ENCODE assay signal across 10 cellular contexts in genomic region chr17:77128895-77129567, GRCh38. TPM values are rescaled to one million over a fixed set of nuclear protein-coding genes. Genes with fewer than 3 reads are reported as not detected.
DNase-seq lines count a peak whose midpoint lies in the region; ATAC-seq and TF ChIP-seq lines count a peak whose summit lies in the region.
"Had no signal": no experiment of that assay in that cellular context is flagged by ENCODE, and none has a peak within 500 bp of the region (broad histone marks: within the 10 kb centered on the region; RNA-seq: fewer than 3 reads in every experiment).

No MANE protein-coding gene starts in this region.

- H3K4me1 ChIP-seq in SK-N-SH (ENCODE audit: control insufficient read depth in 1 of 2, insufficient read depth in 2 of 2, low read depth in 1 of 2, low read length in 1 of 2) (peaks cover 15 to 32% of the 10 kb centered on the region in 2 experiments; a peak in 3 of 4 replicates), stomach (peaks cover 43 to 86% (median 58%) of the 10 kb centered on the region in 4 donors)

- CTCF ChIA-PET in SK-N-SH (lab: Yijun Ruan, JAX), result interaction anchor here (0.9 to 2.1 kb wide), 9 partner anchors 10 to 85 kb away, joined by 3 to 7 read pairs (median 3); partner anchors contain the start of gene SEC14L1

- no peaks in the 10 kb centered on the region for H3K9me2 ChIP-seq in SK-N-SH

- no peak for TF ChIP-seq EP300 in SK-N-SH (IDR thresholded peaks at IDR 0.05; ENCODE audit: borderline replicate concordance in 1 of 2, low read depth in 1 of 2, low read length in 1 of 2)
- no peak for TF ChIP-seq EP300 in stomach (IDR thresholded peaks at IDR 0.05)

- H3K36me3 Mint-ChIP-seq in activated naive CD8-positive, alpha-beta T cell treated with anti-CD3 and anti-CD28 coated beads, Interleukin-2, amount 50 U/mL, for 24 hours (ENCODE audit: low read depth), result no peaks in the 10 kb centered on the region
- H3K36me3 Mint-ChIP-seq: activated naive CD4-positive, alpha-beta T cell treated with anti-CD3 and anti-CD28 coated beads, Interleukin-2, amount 50 U/mL, for 24 hours had no signal

- WGBS in SK-N-SH (ENCODE audit: low lambda C conversion rate), result 81% methylated on average over 10 of the region's 10 CpGs
- WGBS in stomach, 5 donors, result 21 to 50% (median 24%) methylated on average over 10 of the region's 10 CpGs

- H4K20me1 ChIP-seq in SK-N-SH (ENCODE audit: insufficient read depth), result no peaks in the 10 kb centered on the region

- DNase-seq in SK-N-SH, result no peak
- DNase-seq in activated naive CD8-positive, alpha-beta T cell treated with anti-CD3 and anti-CD28 coated beads, Interleukin-2, amount 50 U/mL, for 24 hours, result no peak
- no peak for DNase-seq in stomach
- DNase-seq in stimulated activated CD4-positive, alpha-beta T cell treated with anti-CD3 and anti-CD28 coated beads, Interleukin-12 subunit alpha, Interleukin-12 subunit beta, amount 100 ng/mL, for 4 hours, result no peak
- DNase-seq in NCI-H2107 (lab: John Stamatoyannopoulos, UW), result no peak
- DNase-seq: stimulated activated naive CD4-positive, alpha-beta T cell treated with Interleukin-2 at 50 U/mL for 16 hours had no signal

- peak overlapping the region; percentile 93 for H3K27ac Mint-ChIP-seq in activated naive CD8-positive, alpha-beta T cell treated with anti-CD3 and anti-CD28 coated beads, Interleukin-2, amount 50 U/mL, for 24 hours

- H2AFZ ChIP-seq in SK-N-SH (ENCODE audit: low read depth), result no peak overlapping the region

- H3K9me3 ChIP-seq in SK-N-SH (no peaks in the 10 kb centered on the region), stomach (no peaks in the 10 kb centered on the region)

- no peak overlapping the region for H3K4me3 Mint-ChIP-seq in activated naive CD8-positive, alpha-beta T cell treated with anti-CD3 and anti-CD28 coated beads, Interleukin-2, amount 50 U/mL, for 24 hours

- H3K79me2 ChIP-seq in SK-N-SH (ENCODE audit: insufficient read depth), result peaks cover 7% of the 10 kb centered on the region; the same call in 1 of the 2 replicates

- H3K4me3 ChIP-seq in SK-N-SH (ENCODE audit: low read depth in 2 of 2, low read length in 1 of 2) (no peak overlapping the region), stomach (no peak overlapping the region)

- no peaks in the 10 kb centered on the region for H3K9me3 Mint-ChIP-seq in activated naive CD8-positive, alpha-beta T cell treated with anti-CD3 and anti-CD28 coated beads, Interleukin-2, amount 50 U/mL, for 24 hours
- H3K9me3 Mint-ChIP-seq: activated naive CD4-positive, alpha-beta T cell treated with anti-CD3 and anti-CD28 coated beads, Interleukin-2, amount 50 U/mL, for 24 hours had no signal

- no peaks in the 10 kb centered on the region for H3K27me3 Mint-ChIP-seq in activated naive CD8-positive, alpha-beta T cell treated with anti-CD3 and anti-CD28 coated beads, Interleukin-2, amount 50 U/mL, for 24 hours
- H3K27me3 Mint-ChIP-seq: activated naive CD4-positive, alpha-beta T cell treated with anti-CD3 and anti-CD28 coated beads, Interleukin-2, amount 50 U/mL, for 24 hours had no signal

- no peak for TF ChIP-seq POLR2A in stomach (IDR thresholded peaks at IDR 0.05)

- H3K27me3 ChIP-seq in SK-N-SH (ENCODE audit: insufficient read depth) (no peaks in the 10 kb centered on the region), layer of hippocampus (ENCODE audit: control insufficient read depth, insufficient read depth, low read length) (no peaks in the 10 kb centered on the region), stomach (no peaks in the 10 kb centered on the region)

- intact Hi-C loops in stomach (cut with DNase I; ENCODE audit: low total_unique reads), result no loop called here

- ATAC-seq in SK-N-SH treated with all-trans-retinoic acid at 6 μM for 48 hours (no peak), GM21717 (IDR thresholded peaks at IDR 0.05; ENCODE audit: unreplicated experiment) (no peak)
- ATAC-seq in activated naive CD8-positive, alpha-beta T cell treated with anti-CD3 and anti-CD28 coated beads, Interleukin-2, amount 50 U/mL, for 24 hours, result no peak

- no peak overlapping the region for H3K9ac ChIP-seq in SK-N-SH

- TF ChIP-seq CTCF in SK-N-SH (IDR thresholded peaks at IDR 0.05), result no peak
- no peak for TF ChIP-seq CTCF in stomach (IDR thresholded peaks at IDR 0.05)

- peaks cover 43% of the 10 kb centered on the region for H3F3A ChIP-seq in SK-N-SH (replicated peaks; ENCODE audit: insufficient read depth)

- TF ChIP-seq RAD21 in SK-N-SH (IDR thresholded peaks at IDR 0.05; ENCODE audit: low read length), result no peak

- H3K4me1 Mint-ChIP-seq in activated naive CD8-positive, alpha-beta T cell treated with anti-CD3 and anti-CD28 coated beads, Interleukin-2, amount 50 U/mL, for 24 hours, result peaks cover 40% of the 10 kb centered on the region

- no peak overlapping the region for H3K4me2 ChIP-seq in SK-N-SH

- POLR2A ChIA-PET in SK-N-SH (lab: Yijun Ruan, JAX), result interaction anchor here (0.7 to 1.3 kb wide), 2 partner anchors 9 to 12 kb away, joined by 3 to 4 read pairs; partner anchors contain the start of gene SEC14L1

- H3K27ac ChIP-seq in SK-N-SH (ENCODE audit: low read depth in 2 of 2, low read length in 1 of 2) (peak overlapping the region in 1 of 2 experiments; percentile 4; a peak in 1 of 4 replicates), layer of hippocampus (ENCODE audit: low read depth, low read length) (peak overlapping the region; percentile 65), stomach (peak overlapping the region in 4 of 5 donors; percentile 75 to 82 (median 82))

- no peaks in the 10 kb centered on the region for H3K36me3 ChIP-seq in SK-N-SH (replicated peaks in 1 of 2; ENCODE audit: control insufficient read depth in 1 of 2, insufficient read depth in 2 of 2, low read length in 1 of 2)
- no peaks in the 10 kb centered on the region for H3K36me3 ChIP-seq in stomach

TF ChIP-seq in SK-N-SH treated with all-trans-retinoic acid at 6 μM for 48 hours, 23 proteins besides CTCF, POLR2A, EP300 and RAD21:
- TF ChIP-seq ISL1 (CRISPR knock-in tag; IDR thresholded peaks at IDR 0.05) (peak; percentile 36; the same call in 1 of the 2 replicates), ZFP3 (CRISPR knock-in tag; IDR thresholded peaks at IDR 0.05) (no peak)

TF ChIP-seq in SK-N-SH, 30 proteins besides CTCF, POLR2A, EP300 and RAD21:
- TF ChIP-seq FOSL2 (IDR thresholded peaks at IDR 0.05; ENCODE audit: borderline replicate concordance, low read depth) (no peak), MAX (IDR thresholded peaks at IDR 0.05; ENCODE audit: low read depth) (no peak), GABPA (IDR thresholded peaks at IDR 0.05; ENCODE audit: low read depth) (no peak), RCOR1 (IDR thresholded peaks at IDR 0.05; ENCODE audit: low read length) (no peak), SMC3 (IDR thresholded peaks at IDR 0.05; ENCODE audit: low read depth, low read length) (no peak)

RNA-seq across cellular contexts. Expression of gene SEC14L1, which starts 11.7 kb away (rescaled TPM):
- polyA plus RNA-seq in SK-N-SH (2012; rRNA removed) (45.1 and 62.4 TPM in 2 replicates), stomach (10 to 100 TPM; 17.0 to 39.5 (median 30.2) TPM)
- 54.4 and 58.5 TPM in 2 replicates for polyA plus RNA-seq in SK-N-SH (2012; cell fraction: cytosol; rRNA removed)
- polyA plus RNA-seq in SK-N-SH (2012; cell fraction: nucleus; rRNA removed), result 48.9 and 66.1 TPM in 2 replicates
- total RNA-seq in stomach, result 100 to 1,000 TPM in 1 of 5 donors, 10 to 100 TPM in 3, 1 to 10 TPM in 1; 3.2 to 106 (median 60.1) TPM
